ENCODE assay signal across 13 cellular contexts in the genomic region with DNA sequence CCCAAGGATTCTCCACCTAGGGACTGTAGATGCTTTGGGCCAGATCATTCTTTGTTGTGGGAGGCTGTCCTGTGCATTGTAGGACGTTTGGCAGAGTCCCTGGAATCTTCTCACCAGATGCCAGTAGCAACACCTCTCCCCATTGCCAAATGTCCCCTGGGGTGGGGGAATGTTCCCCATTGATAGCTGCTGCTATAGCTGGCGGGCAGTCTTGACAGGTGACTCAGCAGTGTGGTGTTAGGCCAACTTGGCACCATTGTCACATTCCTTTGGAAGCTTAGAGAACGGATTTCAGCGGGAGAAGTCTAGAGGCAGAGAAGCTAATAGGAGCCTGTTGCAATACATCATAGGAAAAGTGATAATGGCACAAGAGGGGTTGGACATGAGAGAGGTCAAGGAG.
A peak's percentile ranks its signal among the peaks of the same experiment; 100 is the strongest.
DNase-seq lines count a peak whose midpoint lies in the region; ATAC-seq and TF ChIP-seq lines count a peak whose summit lies in the region.
"Had no signal": no experiment of that assay in that cellular context is flagged by ENCODE, and none has a peak within 500 bp of the region (broad histone marks: within the 10 kb centered on the region; RNA-seq: fewer than 3 reads in every experiment).

No MANE protein-coding gene starts in this region.

- H3K4me3 Mint-ChIP-seq in activated CD4-positive, alpha-beta T cell treated with anti-CD3 and anti-CD28 coated beads for 36 hours = no peak overlapping the region
- H3K4me3 Mint-ChIP-seq: activated B cell treated with CpG ODN at 0.5 μM for 24 hours; naive thymus-derived CD4-positive, alpha-beta T cell had no signal

- 65% methylated on average over 4 of the region's 4 CpGs for WGBS in hepatocyte (ENCODE audit: low lambda C conversion rate, missing lambda C conversion rate)

- H3K9me3 ChIP-seq in hepatocyte (ENCODE audit: low read depth) = no peaks in the 10 kb centered on the region

- POLR2A ChIA-PET in activated CD4-positive, alpha-beta T cell treated with anti-CD3 and anti-CD28 coated beads for 36 hours (lab: Charles Lee) = no interaction called here

- DNase-seq in HK-2 (ENCODE audit: unreplicated experiment) (peak; percentile 6), T47D (ENCODE audit: low read depth in 1 of 2, low spot score in 1 of 2) (peak; percentile 24 to 53), hepatocyte (ENCODE audit: low spot score) (peak; percentile 17), stromal cell of bone marrow (ENCODE audit: low read depth) (peak; percentile 2), 8988T (no peak), SHP77 (lab: John Stamatoyannopoulos, UW) (no peak)
- DNase-seq in activated CD4-positive, alpha-beta T cell treated with anti-CD3 and anti-CD28 coated beads for 36 hours = no peak
- DNase-seq: activated B cell treated with CpG ODN at 0.5 μM for 24 hours; activated naive CD4-positive, alpha-beta T cell treated with anti-CD3 and anti-CD28 coated beads, Interleukin-2, amount 50 U/mL, for 16 hours; DND-41; naive thymus-derived CD4-positive, alpha-beta T cell; NCI-H774 had no signal

- peaks cover 3% of the 10 kb centered on the region for H3K27me3 Mint-ChIP-seq in activated CD4-positive, alpha-beta T cell treated with anti-CD3 and anti-CD28 coated beads for 36 hours
- H3K27me3 Mint-ChIP-seq: activated B cell treated with CpG ODN at 0.5 μM for 24 hours had no signal

- no peaks in the 10 kb centered on the region for H3K4me1 ChIP-seq in hepatocyte (ENCODE audit: insufficient read depth)

- H4K20me1 ChIP-seq in hepatocyte (ENCODE audit: insufficient read depth, poor library complexity, severe bottlenecking) = no peaks in the 10 kb centered on the region

- H3K4me2 ChIP-seq in hepatocyte = no peak overlapping the region

- intact Hi-C loops in activated CD4-positive, alpha-beta T cell treated with anti-CD3 and anti-CD28 coated beads for 36 hours (cut with DNase I, micrococcal nuclease) = no loop called here

- H3K27ac ChIP-seq in hepatocyte = no peak overlapping the region

- in situ Hi-C loops in T47D (cut with HindIII; ENCODE audit: low pct_unique_long_range_greater_than_20kb, low sequenced_read_pairs) = no loop called here

- no peaks in the 10 kb centered on the region for H3K4me1 Mint-ChIP-seq in activated CD4-positive, alpha-beta T cell treated with anti-CD3 and anti-CD28 coated beads for 36 hours
- H3K4me1 Mint-ChIP-seq: activated B cell treated with CpG ODN at 0.5 μM for 24 hours; naive thymus-derived CD4-positive, alpha-beta T cell had no signal

- no peaks in the 10 kb centered on the region for H3K9me3 Mint-ChIP-seq in activated CD4-positive, alpha-beta T cell treated with anti-CD3 and anti-CD28 coated beads for 36 hours (ENCODE audit: low read depth)

- no peaks in the 10 kb centered on the region for H3K36me3 ChIP-seq in hepatocyte (replicated peaks; ENCODE audit: insufficient read depth, low read depth)

- H3K79me2 ChIP-seq in hepatocyte = no peaks in the 10 kb centered on the region

- TF ChIP-seq CTCF in hepatocyte (IDR thresholded peaks at IDR 0.05; ENCODE audit: poor library complexity) = no peak

- no peaks in the 10 kb centered on the region for H3K27me3 ChIP-seq in hepatocyte

- H3K36me3 Mint-ChIP-seq in activated CD4-positive, alpha-beta T cell treated with anti-CD3 and anti-CD28 coated beads for 36 hours (ENCODE audit: low read depth) = no peaks in the 10 kb centered on the region
- H3K36me3 Mint-ChIP-seq: naive thymus-derived CD4-positive, alpha-beta T cell had no signal

- CTCF ChIA-PET in activated CD4-positive, alpha-beta T cell treated with anti-CD3 and anti-CD28 coated beads for 36 hours (lab: Charles Lee) = no interaction called here

- H3K4me3 ChIP-seq in hepatocyte = no peak overlapping the region

- H3K27ac Mint-ChIP-seq in activated CD4-positive, alpha-beta T cell treated with anti-CD3 and anti-CD28 coated beads for 36 hours = no peak overlapping the region
- H3K27ac Mint-ChIP-seq: activated B cell treated with CpG ODN at 0.5 μM for 24 hours had no signal

- ATAC-seq in GM21786 (IDR thresholded peaks at IDR 0.05; ENCODE audit: unreplicated experiment) = no peak
- ATAC-seq in activated CD4-positive, alpha-beta T cell treated with anti-CD3 and anti-CD28 coated beads for 36 hours = no peak
- ATAC-seq: naive thymus-derived CD4-positive, alpha-beta T cell had no signal

- H2AFZ ChIP-seq in hepatocyte = no peak overlapping the region

- no peaks in the 10 kb centered on the region for H3K9me2 ChIP-seq in hepatocyte (replicated peaks; ENCODE audit: insufficient read depth)

Comparison
In these comparisons a context has a peak if more than half of its experiments do, and no peak if none do; other contexts are left out.
1. DNase-seq: peak in HK-2 (single experiment), T47D (2 of 2), hepatocyte (single experiment) and stromal cell of bone marrow (single experiment); none in 8988T (single experiment), SHP77 (0 of 2) and activated CD4-positive, alpha-beta T cell treated with anti-CD3 and anti-CD28 coated beads for 36 hours (single experiment).